ENCODE assay signal across 24 cellular contexts in the genomic region with DNA sequence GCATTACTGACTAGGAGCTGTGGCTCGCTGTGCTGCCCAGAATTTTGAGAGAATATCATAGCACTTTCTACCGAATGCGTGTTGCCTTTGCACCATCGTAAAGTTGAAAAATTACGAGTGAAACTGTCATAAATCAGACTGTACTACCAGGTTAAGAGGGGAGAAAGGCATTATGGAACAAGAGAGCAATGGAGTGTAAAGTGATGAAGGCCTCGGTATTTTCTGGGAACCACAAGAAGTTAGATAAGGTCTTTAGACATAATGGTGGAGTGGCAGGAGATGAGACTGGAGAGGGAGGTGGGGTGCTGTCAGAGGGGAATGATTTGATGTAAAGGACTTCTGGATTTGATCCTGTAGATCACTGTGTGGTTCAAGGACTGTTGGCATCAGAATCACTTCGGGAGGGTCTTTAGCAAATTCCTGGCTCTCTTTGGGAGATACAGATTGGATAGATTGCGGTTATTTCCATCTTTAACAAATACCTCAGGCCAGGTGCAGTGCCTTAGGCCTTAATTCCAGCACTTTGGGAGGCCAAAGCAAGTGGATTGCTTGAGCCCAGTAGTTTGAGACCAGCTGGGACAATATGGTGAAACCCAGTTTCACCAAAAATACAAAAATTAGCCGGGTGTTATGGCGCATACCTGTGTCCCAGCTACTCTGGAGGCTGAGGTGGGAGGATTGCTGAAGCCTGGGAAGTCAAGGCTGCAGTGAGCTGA. TPM values are rescaled to one million over a fixed set of nuclear protein-coding genes. Genes with fewer than 3 reads are reported as not detected.
DNase-seq lines count a peak whose midpoint lies in the region; ATAC-seq, FAIRE-seq and TF ChIP-seq lines count a peak whose summit lies in the region.
"Had no signal": no experiment of that assay in that cellular context is flagged by ENCODE, and none has a peak within 500 bp of the region (broad histone marks: within the 10 kb centered on the region; RNA-seq: fewer than 3 reads in every experiment).

No MANE protein-coding gene starts in this region.

- H2AFZ ChIP-seq in HepG2 (ENCODE audit: low read length) = no peak overlapping the region

- POLR2A ChIA-PET in HepG2 (lab: Yijun Ruan, JAX) = no interaction called here
- POLR2A ChIA-PET in HEK293 (lab: Yijun Ruan, JAX) = no interaction called here

- H3K27me3 ChIP-seq in HepG2 (ENCODE audit: control insufficient read depth in 1 of 2, insufficient read depth in 2 of 2, low read length in 2 of 2) (no peaks in the 10 kb centered on the region; a peak in 1 of 5 replicates), right lobe of liver (no peaks in the 10 kb centered on the region), left ventricle myocardium inferior (ENCODE audit: low read depth) (no peaks in the 10 kb centered on the region)
- H3K27me3 ChIP-seq: BLaER1 had no signal

- peaks cover 56% of the 10 kb centered on the region for H3K4me1 Mint-ChIP-seq in central memory CD8-positive, alpha-beta T cell
- peaks cover 32 to 66% of the 10 kb centered on the region in 2 donors for H3K4me1 Mint-ChIP-seq in stimulated activated naive B cell treated with anti-CD40 and anti-IgM and Interleukin-4, amounts not matched to agents 10 μg/mL and 1 μg/mL and 100 μg/mL, for 72 hours
- H3K4me1 Mint-ChIP-seq in activated T-helper 1 cell treated with anti-CD3 and anti-CD28 coated beads, Interleukin-12 subunit alpha, Interleukin-12 subunit beta, Interleukin-2, Interleukin-4 antibody, amounts not matched to agents 30 ng/mL and 10 ng/mL and 1 ng/mL, durations not matched to agents 14 hours and 24 hours and 36 hours (ENCODE audit: low read depth) = peaks cover 54% of the 10 kb centered on the region

- TF ChIP-seq RAD21 in HepG2 (CRISPR knock-in tag; IDR thresholded peaks at IDR 0.05) = no peak

- DNase-seq in HepG2 (ENCODE audit: low spot score) (no peak), right lobe of liver (no peak), left ventricle myocardium inferior (no peak)
- no peak for DNase-seq in central memory CD8-positive, alpha-beta T cell (ENCODE audit: low spot score in 2 of 2)
- DNase-seq in stimulated activated naive B cell treated with anti-CD40 and anti-IgM and Interleukin-4, amounts not matched to agents 10 μg/mL and 1 μg/mL and 100 μg/mL, for 72 hours = no peak
- DNase-seq in activated T-helper 1 cell treated with anti-CD3 and anti-CD28 coated beads, Interleukin-12 subunit alpha, Interleukin-12 subunit beta, Interleukin-2, Interleukin-4 antibody, amounts not matched to agents 30 ng/mL and 10 ng/mL and 1 ng/mL, durations not matched to agents 14 hours and 24 hours and 36 hours (ENCODE audit: low spot score) = no peak
- DNase-seq: Calu3; CD8-positive, alpha-beta T cell; DMS153; GOT3; Kasumi-1; MM.1S; NCI-H1048; NCI-H1417 treated with DMSO at 0.1 percent for 48 hours; NCI-H187; NCI-H446; NCI-H526 treated with DMSO at 0.1 percent for 48 hours; OCI-M1 had no signal

- peaks cover 0 to 10% of the 10 kb centered on the region in 2 experiments; a peak in 2 of 5 replicates for H3K36me3 ChIP-seq in HepG2 (replicated peaks in 1 of 2; ENCODE audit: control insufficient read depth in 1 of 2, insufficient read depth in 2 of 2, low read length in 2 of 2)
- H3K36me3 ChIP-seq in right lobe of liver = no peaks in the 10 kb centered on the region
- H3K36me3 ChIP-seq in HEK293 (ENCODE audit: control insufficient read depth in 2 of 2, insufficient read depth in 1 of 2, low read length in 2 of 2) = no peaks in the 10 kb centered on the region
- no peaks in the 10 kb centered on the region for H3K36me3 ChIP-seq in left ventricle myocardium inferior

- 98% methylated on average over 10 of the region's 10 CpGs for WGBS in HepG2 (ENCODE audit: low lambda C conversion rate)
- WGBS in right lobe of liver (ENCODE audit: insufficient coverage, low coverage, low lambda C conversion rate, missing lambda C conversion rate) = 97% methylated on average over 8 of the region's 10 CpGs

- TF ChIP-seq EP300 in HepG2 (IDR thresholded peaks at IDR 0.05; ENCODE audit: low read depth in 2 of 2, low read length in 2 of 2) = no peak
- no peak for TF ChIP-seq EP300 in HepG2 (CRISPR knock-in tag; IDR thresholded peaks at IDR 0.05; ENCODE audit: borderline replicate concordance)

- TF ChIP-seq CTCF in HepG2 (CRISPR knock-in tag; IDR thresholded peaks at IDR 0.05) = no peak
- TF ChIP-seq CTCF in right lobe of liver (IDR thresholded peaks at IDR 0.05) = no peak
- TF ChIP-seq CTCF in HEK293 (tag by site-specific recombination; IDR thresholded peaks at IDR 0.05) = no peak
- no peak for TF ChIP-seq CTCF in left ventricle myocardium inferior (IDR thresholded peaks at IDR 0.05; ENCODE audit: borderline replicate concordance)

- H3K9ac ChIP-seq in HepG2 (ENCODE audit: insufficient read depth, low read depth, low read length) = no peak overlapping the region
- H3K9ac ChIP-seq: BLaER1 had no signal

- intact Hi-C loops in HepG2 (cut with micrococcal nuclease; ENCODE audit: unreplicated experiment) = no loop called here
- intact Hi-C loops in right lobe of liver (cut with DNase I) = no loop called here
- intact Hi-C loops in left ventricle myocardium inferior (cut with micrococcal nuclease) = no loop called here
- intact Hi-C loops in activated T-helper 1 cell treated with anti-CD3 and anti-CD28 coated beads, Interleukin-12 subunit alpha, Interleukin-12 subunit beta, Interleukin-2, Interleukin-4 antibody, amounts not matched to agents 30 ng/mL and 10 ng/mL and 1 ng/mL, durations not matched to agents 14 hours and 24 hours and 36 hours (cut with micrococcal nuclease) = no loop called here

- H3K9me3 ChIP-seq in HepG2 (ENCODE audit: low read length) (no peaks in the 10 kb centered on the region), right lobe of liver (no peaks in the 10 kb centered on the region), HEK293 (ENCODE audit: control insufficient read depth, insufficient read depth, low read depth, low read length) (no peaks in the 10 kb centered on the region), left ventricle myocardium inferior (replicated peaks) (no peaks in the 10 kb centered on the region)
- H3K9me3 ChIP-seq: BLaER1 had no signal

- peaks cover 96% of the 10 kb centered on the region for H3K79me2 ChIP-seq in HepG2 (ENCODE audit: insufficient read depth, low read length)

- H3K4me2 ChIP-seq in HepG2 (ENCODE audit: low read depth, low read length) = no peak overlapping the region
- H3K4me2 ChIP-seq: BLaER1 had no signal

- ATAC-seq in HepG2 (no peak), right lobe of liver (no peak)
- no peak for ATAC-seq in central memory CD8-positive, alpha-beta T cell (replicated peaks; ENCODE audit: extremely low read depth, poor library complexity, severe bottlenecking)
- no peak for ATAC-seq in stimulated activated naive B cell treated with anti-CD40 and anti-IgM and Interleukin-4, amounts not matched to agents 10 μg/mL and 1 μg/mL and 100 μg/mL, for 72 hours (replicated peaks)
- ATAC-seq: CD8-positive, alpha-beta T cell; Right ventricle myocardium inferior had no signal

- BruUV-seq in HepG2 (replicated peaks; lab: Mats Ljungman, UMichigan) = no TSS peak

- H3K27ac ChIP-seq in HepG2 (ENCODE audit: extremely low read length, insufficient read depth, low read length) (no peak overlapping the region), right lobe of liver (no peak overlapping the region), HEK293 (ENCODE audit: extremely low read depth, low read depth, low read length) (peak overlapping the region; percentile 13), left ventricle myocardium inferior (replicated peaks) (no peak overlapping the region)
- H3K27ac ChIP-seq: BLaER1 had no signal

- H3K4me3 Mint-ChIP-seq in central memory CD8-positive, alpha-beta T cell = no peak overlapping the region
- no peak overlapping the region for H3K4me3 Mint-ChIP-seq in stimulated activated naive B cell treated with anti-CD40 and anti-IgM and Interleukin-4, amounts not matched to agents 10 μg/mL and 1 μg/mL and 100 μg/mL, for 72 hours
- no peak overlapping the region for H3K4me3 Mint-ChIP-seq in activated T-helper 1 cell treated with anti-CD3 and anti-CD28 coated beads, Interleukin-12 subunit alpha, Interleukin-12 subunit beta, Interleukin-2, Interleukin-4 antibody, amounts not matched to agents 30 ng/mL and 10 ng/mL and 1 ng/mL, durations not matched to agents 14 hours and 24 hours and 36 hours
- H3K4me3 Mint-ChIP-seq: CD8-positive, alpha-beta T cell had no signal

- H3K27me3 Mint-ChIP-seq in central memory CD8-positive, alpha-beta T cell = no peaks in the 10 kb centered on the region
- H3K27me3 Mint-ChIP-seq in stimulated activated naive B cell treated with anti-CD40 and anti-IgM and Interleukin-4, amounts not matched to agents 10 μg/mL and 1 μg/mL and 100 μg/mL, for 72 hours = no peaks in the 10 kb centered on the region
- no peaks in the 10 kb centered on the region for H3K27me3 Mint-ChIP-seq in activated T-helper 1 cell treated with anti-CD3 and anti-CD28 coated beads, Interleukin-12 subunit alpha, Interleukin-12 subunit beta, Interleukin-2, Interleukin-4 antibody, amounts not matched to agents 30 ng/mL and 10 ng/mL and 1 ng/mL, durations not matched to agents 14 hours and 24 hours and 36 hours (ENCODE audit: insufficient read depth)

- CTCF ChIA-PET in HepG2 (lab: Yijun Ruan, JAX; ENCODE audit: low intra/inter-chr PET ratio, low total read pairs) = no interaction called here
- CTCF ChIA-PET in HEK293 (lab: Yijun Ruan, JAX) = interaction anchor here (0.8 to 1.2 kb wide), 2 partner anchors 9 to 118 kb away, joined by 3 to 4 read pairs; no protein-coding TSS in a partner anchor

- H3K4me1 ChIP-seq in HepG2 (ENCODE audit: insufficient read depth, low read length) = peaks cover 49% of the 10 kb centered on the region
- peaks cover 0 to 18% (median 4%) of the 10 kb centered on the region in 4 donors for H3K4me1 ChIP-seq in right lobe of liver
- peaks cover 14% of the 10 kb centered on the region; the same call in 1 of the 2 replicates for H3K4me1 ChIP-seq in HEK293 (ENCODE audit: control insufficient read depth, insufficient read depth, low read length)
- H3K4me1 ChIP-seq in left ventricle myocardium inferior = peaks cover 22% of the 10 kb centered on the region

- no peak for FAIRE-seq in HepG2 (lab: Jason Lieb, UNC)
- FAIRE-seq: GM12891 had no signal

- no peaks in the 10 kb centered on the region for H3K9me3 Mint-ChIP-seq in central memory CD8-positive, alpha-beta T cell
- H3K9me3 Mint-ChIP-seq in stimulated activated naive B cell treated with anti-CD40 and anti-IgM and Interleukin-4, amounts not matched to agents 10 μg/mL and 1 μg/mL and 100 μg/mL, for 72 hours = no peaks in the 10 kb centered on the region
- H3K9me3 Mint-ChIP-seq in activated T-helper 1 cell treated with anti-CD3 and anti-CD28 coated beads, Interleukin-12 subunit alpha, Interleukin-12 subunit beta, Interleukin-2, Interleukin-4 antibody, amounts not matched to agents 30 ng/mL and 10 ng/mL and 1 ng/mL, durations not matched to agents 14 hours and 24 hours and 36 hours = no peaks in the 10 kb centered on the region
- H3K9me3 Mint-ChIP-seq: CD8-positive, alpha-beta T cell had no signal

- H3K4me3 ChIP-seq in HepG2 (replicated peaks in 1 of 3; ENCODE audit: insufficient read depth in 1 of 3, low read depth in 2 of 3, low read length in 3 of 3) = no peak overlapping the region
- no peak overlapping the region for H3K4me3 ChIP-seq in right lobe of liver
- no peak overlapping the region for H3K4me3 ChIP-seq in HEK293 (ENCODE audit: low read depth, low read length)
- H3K4me3 ChIP-seq in left ventricle myocardium inferior = no peak overlapping the region
- H3K4me3 ChIP-seq: BLaER1 had no signal

- no peak for TF ChIP-seq POLR2A in HepG2 (IDR thresholded peaks at IDR 0.05; ENCODE audit: insufficient read depth in 1 of 2, low read depth in 2 of 2, low read length in 2 of 2)
- no peak for TF ChIP-seq POLR2A in right lobe of liver (IDR thresholded peaks at IDR 0.05)

- in situ Hi-C loops in HepG2 (cut with HindIII; ENCODE audit: extremely low pct_ligation_motif_present, low pct_unique_long_range_greater_than_20kb) = no loop called here

- H3K36me3 Mint-ChIP-seq in central memory CD8-positive, alpha-beta T cell (ENCODE audit: insufficient read depth) = peaks cover 8% of the 10 kb centered on the region
- H3K36me3 Mint-ChIP-seq in stimulated activated naive B cell treated with anti-CD40 and anti-IgM and Interleukin-4, amounts not matched to agents 10 μg/mL and 1 μg/mL and 100 μg/mL, for 72 hours = peaks cover 28 to 41% of the 10 kb centered on the region in 2 donors
- peaks cover 28% of the 10 kb centered on the region for H3K36me3 Mint-ChIP-seq in activated T-helper 1 cell treated with anti-CD3 and anti-CD28 coated beads, Interleukin-12 subunit alpha, Interleukin-12 subunit beta, Interleukin-2, Interleukin-4 antibody, amounts not matched to agents 30 ng/mL and 10 ng/mL and 1 ng/mL, durations not matched to agents 14 hours and 24 hours and 36 hours (ENCODE audit: low read depth)

- H3K27ac Mint-ChIP-seq in central memory CD8-positive, alpha-beta T cell (ENCODE audit: low read depth) = peak overlapping the region; percentile 30
- H3K27ac Mint-ChIP-seq in stimulated activated naive B cell treated with anti-CD40 and anti-IgM and Interleukin-4, amounts not matched to agents 10 μg/mL and 1 μg/mL and 100 μg/mL, for 72 hours = peak overlapping the region; percentile 22
- H3K27ac Mint-ChIP-seq in activated T-helper 1 cell treated with anti-CD3 and anti-CD28 coated beads, Interleukin-12 subunit alpha, Interleukin-12 subunit beta, Interleukin-2, Interleukin-4 antibody, amounts not matched to agents 30 ng/mL and 10 ng/mL and 1 ng/mL, durations not matched to agents 14 hours and 24 hours and 36 hours = no peak overlapping the region
- H3K27ac Mint-ChIP-seq: CD8-positive, alpha-beta T cell had no signal

- H4K20me1 ChIP-seq in HepG2 (ENCODE audit: insufficient read depth, low read length) = peaks cover 44% of the 10 kb centered on the region

RNA-seq across cellular contexts. Expression of a gene that starts 4.9 kb away (rescaled TPM):
- total RNA-seq in HepG2 (2016; rRNA removed; fragmentation: Illumina TruSeq; extraction: Trizol) = 0.14 and 0.40 TPM in 2 replicates
- not detected in 2 replicates for total RNA-seq in HepG2 (2016; cell fraction: cytosol; rRNA removed; fragmentation: Illumina TruSeq; extraction: Trizol; ENCODE audit: low read depth)
- 0.06 and 0.19 TPM in 2 replicates for total RNA-seq in HepG2 (2016; cell fraction: insoluble cytoplasmic fraction; rRNA removed; fragmentation: Illumina TruSeq; extraction: Trizol)
- total RNA-seq in HepG2 (2016; cell fraction: membrane; rRNA removed; fragmentation: Illumina TruSeq; extraction: Trizol) = 0.17 and 0.34 TPM in 2 replicates
- 0.37 and 0.41 TPM in 2 replicates for total RNA-seq in HepG2 (2016; cell fraction: nucleus; rRNA removed; fragmentation: Illumina TruSeq; extraction: Trizol)
- polyA plus RNA-seq in HepG2 (2011; rRNA removed) = 1.5 TPM in 2 replicates
- 0.45 and 0.46 TPM in 2 replicates for polyA plus RNA-seq in HepG2 (2011; cell fraction: cytosol; rRNA removed)
- polyA plus RNA-seq in HepG2 (2011; cell fraction: nucleus; rRNA removed) = 6.4 and 6.8 TPM in 2 replicates
- polyA plus RNA-seq in HepG2 (2012) = 1.1 and 1.5 TPM in 2 replicates
- polyA plus RNA-seq in HepG2 (2016; cell fraction: cytosol; fragmentation: Illumina TruSeq; extraction: Trizol; ENCODE audit: low read depth) = not detected in 2 replicates
- polyA plus RNA-seq in HepG2 (2016; cell fraction: insoluble cytoplasmic fraction; fragmentation: Illumina TruSeq; extraction: Trizol; ENCODE audit: low read depth) = 0.13 and 0.63 TPM in 2 replicates
- 0.09 and 0.24 TPM in 2 replicates for polyA plus RNA-seq in HepG2 (2016; cell fraction: membrane; fragmentation: Illumina TruSeq; extraction: Trizol; ENCODE audit: low read depth)
- polyA plus RNA-seq in HepG2 (2016; cell fraction: nucleus; fragmentation: Illumina TruSeq; extraction: Trizol; ENCODE audit: insufficient read depth, low read depth) = 0.79 and 0.93 TPM in 2 replicates
- polyA minus RNA-seq in HepG2 (2011; rRNA and poly(A)+ RNA removed; ENCODE audit: low replicate concordance) = 0.98 and 2.5 TPM in 2 replicates
- 0.59 TPM in 1 of 2 replicates, not detected in the other for polyA minus RNA-seq in HepG2 (2011; cell fraction: cytosol; rRNA and poly(A)+ RNA removed)
- polyA minus RNA-seq in HepG2 (2011; cell fraction: nucleus; rRNA and poly(A)+ RNA removed) = 0.90 and 1.4 TPM in 2 replicates
- total RNA-seq in right lobe of liver = under 1 TPM in 3 of 6 experiments, not detected in 3; 0.07 to 0.51 (median 0.15) TPM
- total RNA-seq in left ventricle myocardium inferior = not detected
- total RNA-seq in activated T-helper 1 cell treated with anti-CD3 and anti-CD28 coated beads, Interleukin-12 subunit alpha, Interleukin-12 subunit beta, Interleukin-2, Interleukin-4 antibody, amounts not matched to agents 30 ng/mL and 10 ng/mL and 1 ng/mL, durations not matched to agents 14 hours and 24 hours and 36 hours = 2.3 and 2.9 TPM in 2 replicates
- total RNA-seq: SK-MEL-5 had no signal

RNA-seq across cellular contexts. Expression of a gene that starts 5.6 kb away (rescaled TPM):
- total RNA-seq in HepG2 (2016; rRNA removed; fragmentation: Illumina TruSeq; extraction: Trizol) (60.3 and 66.0 TPM in 2 replicates), right lobe of liver (10 to 100 TPM; 24.1 to 39.1 (median 33.7) TPM), left ventricle myocardium inferior (10.8 TPM)
- 53.2 and 61.0 TPM in 2 replicates for total RNA-seq in HepG2 (2016; cell fraction: cytosol; rRNA removed; fragmentation: Illumina TruSeq; extraction: Trizol; ENCODE audit: low read depth)
- total RNA-seq in HepG2 (2016; cell fraction: insoluble cytoplasmic fraction; rRNA removed; fragmentation: Illumina TruSeq; extraction: Trizol) = 59.1 and 65.9 TPM in 2 replicates
- total RNA-seq in HepG2 (2016; cell fraction: membrane; rRNA removed; fragmentation: Illumina TruSeq; extraction: Trizol) = 17.7 and 19.5 TPM in 2 replicates
- 79.5 and 91.4 TPM in 2 replicates for total RNA-seq in HepG2 (2016; cell fraction: nucleus; rRNA removed; fragmentation: Illumina TruSeq; extraction: Trizol)
- 26.2 and 27.7 TPM in 2 replicates for polyA plus RNA-seq in HepG2 (2011; rRNA removed)
- polyA plus RNA-seq in HepG2 (2011; cell fraction: cytosol; rRNA removed) = 23.3 and 35.2 TPM in 2 replicates
- 15.9 and 18.6 TPM in 2 replicates for polyA plus RNA-seq in HepG2 (2011; cell fraction: nucleus; rRNA removed)
- 33.8 and 36.9 TPM in 2 replicates for polyA plus RNA-seq in HepG2 (2012)
- polyA plus RNA-seq in HepG2 (2016; cell fraction: cytosol; fragmentation: Illumina TruSeq; extraction: Trizol; ENCODE audit: low read depth) = 1.9 and 2.2 TPM in 2 replicates
- polyA plus RNA-seq in HepG2 (2016; cell fraction: insoluble cytoplasmic fraction; fragmentation: Illumina TruSeq; extraction: Trizol; ENCODE audit: low read depth) = 20.1 and 21.1 TPM in 2 replicates
- 3.3 and 5.0 TPM in 2 replicates for polyA plus RNA-seq in HepG2 (2016; cell fraction: membrane; fragmentation: Illumina TruSeq; extraction: Trizol; ENCODE audit: low read depth)
- 53.9 and 54.9 TPM in 2 replicates for polyA plus RNA-seq in HepG2 (2016; cell fraction: nucleus; fragmentation: Illumina TruSeq; extraction: Trizol; ENCODE audit: insufficient read depth, low read depth)
- 296 and 353 TPM in 2 replicates for polyA minus RNA-seq in HepG2 (2011; rRNA and poly(A)+ RNA removed; ENCODE audit: low replicate concordance)
- polyA minus RNA-seq in HepG2 (2011; cell fraction: cytosol; rRNA and poly(A)+ RNA removed) = 42.8 and 47.8 TPM in 2 replicates
- 103 and 112 TPM in 2 replicates for polyA minus RNA-seq in HepG2 (2011; cell fraction: nucleus; rRNA and poly(A)+ RNA removed)
- 66.6 and 68.2 TPM in 2 replicates for total RNA-seq in activated T-helper 1 cell treated with anti-CD3 and anti-CD28 coated beads, Interleukin-12 subunit alpha, Interleukin-12 subunit beta, Interleukin-2, Interleukin-4 antibody, amounts not matched to agents 30 ng/mL and 10 ng/mL and 1 ng/mL, durations not matched to agents 14 hours and 24 hours and 36 hours

RNA-seq across cellular contexts. Expression of a gene that starts 50.2 kb away (rescaled TPM):
- total RNA-seq in HepG2 (2016; rRNA removed; fragmentation: Illumina TruSeq; extraction: Trizol) (0.07 and 0.08 TPM in 2 replicates), right lobe of liver (under 1 TPM in 2 of 6 experiments, not detected in 4; 0.31 TPM), left ventricle myocardium inferior (not detected)
- total RNA-seq in HepG2 (2016; cell fraction: cytosol; rRNA removed; fragmentation: Illumina TruSeq; extraction: Trizol; ENCODE audit: low read depth) = 0.18 and 0.30 TPM in 2 replicates
- not detected in 2 replicates for total RNA-seq in HepG2 (2016; cell fraction: insoluble cytoplasmic fraction; rRNA removed; fragmentation: Illumina TruSeq; extraction: Trizol)
- 0.07 and 0.09 TPM in 2 replicates for total RNA-seq in HepG2 (2016; cell fraction: membrane; rRNA removed; fragmentation: Illumina TruSeq; extraction: Trizol)
- total RNA-seq in HepG2 (2016; cell fraction: nucleus; rRNA removed; fragmentation: Illumina TruSeq; extraction: Trizol) = not detected in 2 replicates
- polyA plus RNA-seq in HepG2 (2011; rRNA removed) = not detected in 2 replicates
- polyA plus RNA-seq in HepG2 (2011; cell fraction: cytosol; rRNA removed) = not detected in 2 replicates
- polyA plus RNA-seq in HepG2 (2011; cell fraction: nucleus; rRNA removed) = not detected in 2 replicates
- not detected in 2 replicates for polyA plus RNA-seq in HepG2 (2012)
- polyA plus RNA-seq in HepG2 (2016; cell fraction: cytosol; fragmentation: Illumina TruSeq; extraction: Trizol; ENCODE audit: low read depth) = 0.11 and 0.16 TPM in 2 replicates
- polyA plus RNA-seq in HepG2 (2016; cell fraction: insoluble cytoplasmic fraction; fragmentation: Illumina TruSeq; extraction: Trizol; ENCODE audit: low read depth) = not detected in 2 replicates
- 0.08 TPM in 1 of 2 replicates, not detected in the other for polyA plus RNA-seq in HepG2 (2016; cell fraction: membrane; fragmentation: Illumina TruSeq; extraction: Trizol; ENCODE audit: low read depth)
- not detected in 2 replicates for polyA plus RNA-seq in HepG2 (2016; cell fraction: nucleus; fragmentation: Illumina TruSeq; extraction: Trizol; ENCODE audit: insufficient read depth, low read depth)
- 0.22 TPM in 1 of 2 replicates, not detected in the other for polyA minus RNA-seq in HepG2 (2011; rRNA and poly(A)+ RNA removed; ENCODE audit: low replicate concordance)
- polyA minus RNA-seq in HepG2 (2011; cell fraction: cytosol; rRNA and poly(A)+ RNA removed) = not detected in 2 replicates
- polyA minus RNA-seq in HepG2 (2011; cell fraction: nucleus; rRNA and poly(A)+ RNA removed) = not detected in 2 replicates
- total RNA-seq in activated T-helper 1 cell treated with anti-CD3 and anti-CD28 coated beads, Interleukin-12 subunit alpha, Interleukin-12 subunit beta, Interleukin-2, Interleukin-4 antibody, amounts not matched to agents 30 ng/mL and 10 ng/mL and 1 ng/mL, durations not matched to agents 14 hours and 24 hours and 36 hours = not detected in 2 replicates
- total RNA-seq: Calu3; CD8-positive, alpha-beta T cell; G401; SK-MEL-5 had no signal
